1 cellular context compared by ENCODE assay signal in genomic region chr12:124567673-124568373, GRCh38.
A peak's percentile ranks its signal among the peaks of the same experiment; 100 is the strongest.
TF ChIP-seq lines count a peak whose summit lies in the region.

No MANE protein-coding gene starts in this region.

TF ChIP-seq in HepG2, 621 proteins besides CTCF, POLR2A, EP300 and RAD21 (continued from another document):
- TF ChIP-seq TFDP2 (CRISPR knock-in tag; IDR thresholded peaks at IDR 0.05) (no peak), CCAR2 (optimal IDR thresholded peaks at IDR 0.05; ENCODE audit: low read depth, low read length) (no peak), STAG1 (CRISPR knock-in tag; IDR thresholded peaks at IDR 0.05) (0 out of 2 replicates have a peak, but pooled peaks have one; percentile 28), MBNL3 (CRISPR knock-in tag; conservative IDR thresholded peaks at IDR 0.05) (no peak), ZNF883 (CRISPR knock-in tag; IDR thresholded peaks at IDR 0.05; ENCODE audit: not compliant biosample characterization) (no peak), HNRNPK (IDR thresholded peaks at IDR 0.05; ENCODE audit: low read depth, low read length, poor library complexity, severe bottlenecking) (peak; percentile 33), ZNF891 (CRISPR knock-in tag; IDR thresholded peaks at IDR 0.05) (0 out of 2 replicates have a peak, but pooled peaks have one; percentile 38), EEA1 (CRISPR knock-in tag; IDR thresholded peaks at IDR 0.05; ENCODE audit: borderline replicate concordance) (no peak), TARDBP (CRISPR knock-in tag; IDR thresholded peaks at IDR 0.05) (0 out of 2 replicates have a peak, but pooled peaks have one; percentile 33), RXRA (CRISPR knock-in tag; IDR thresholded peaks at IDR 0.05) (0 out of 2 replicates have a peak, but pooled peaks have one; percentile 12), HDAC1 (CRISPR knock-in tag; IDR thresholded peaks at IDR 0.05) (peak; percentile 45), ZBTB38 (CRISPR knock-in tag; IDR thresholded peaks at IDR 0.05) (no peak; the same call in 1 of the 2 replicates), TBX3 (IDR thresholded peaks at IDR 0.05; ENCODE audit: borderline replicate concordance) (no peak), ATF6 (CRISPR knock-in tag; conservative IDR thresholded peaks at IDR 0.05) (no peak), HMGXB4 (CRISPR knock-in tag; IDR thresholded peaks at IDR 0.05; ENCODE audit: borderline replicate concordance in 1 of 2, low read depth in 1 of 2) (peak in 1 of 2 experiments; percentile 25; a peak in 1 of 4 replicates), ZNF646 (CRISPR knock-in tag; IDR thresholded peaks at IDR 0.05) (0 out of 2 replicates have a peak, but pooled peaks have one; percentile 52), ZFX (CRISPR knock-in tag; IDR thresholded peaks at IDR 0.05; ENCODE audit: low read depth) (peak; percentile 63), ZNF766 (CRISPR knock-in tag; IDR thresholded peaks at IDR 0.05; ENCODE audit: borderline replicate concordance) (no peak), SAFB2 (CRISPR knock-in tag; IDR thresholded peaks at IDR 0.05; ENCODE audit: borderline replicate concordance, low read depth) (no peak), FOXC1 (CRISPR knock-in tag; IDR thresholded peaks at IDR 0.05; ENCODE audit: borderline replicate concordance) (peak; percentile 30; the same call in 1 of the 2 replicates), REL (CRISPR knock-in tag; conservative IDR thresholded peaks at IDR 0.05) (no peak), MTA1 (CRISPR knock-in tag; IDR thresholded peaks at IDR 0.05; ENCODE audit: borderline replicate concordance) (peak; percentile 38; the same call in 1 of the 2 replicates), NRL (CRISPR knock-in tag; IDR thresholded peaks at IDR 0.05; ENCODE audit: borderline replicate concordance) (0 out of 2 replicates have a peak, but pooled peaks have one; percentile 38), ZNF773 (CRISPR knock-in tag; IDR thresholded peaks at IDR 0.05; ENCODE audit: borderline replicate concordance) (peak; percentile 36; the same call in 1 of the 2 replicates)
- TF ChIP-seq, protein P1, sequence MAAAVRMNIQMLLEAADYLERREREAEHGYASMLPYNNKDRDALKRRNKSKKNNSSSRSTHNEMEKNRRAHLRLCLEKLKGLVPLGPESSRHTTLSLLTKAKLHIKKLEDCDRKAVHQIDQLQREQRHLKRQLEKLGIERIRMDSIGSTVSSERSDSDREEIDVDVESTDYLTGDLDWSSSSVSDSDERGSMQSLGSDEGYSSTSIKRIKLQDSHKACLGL (CRISPR knock-in tag; IDR thresholded peaks at IDR 0.05) = 0 out of 2 replicates have a peak, but pooled peaks have one; percentile 24
- TF ChIP-seq, protein P2, sequence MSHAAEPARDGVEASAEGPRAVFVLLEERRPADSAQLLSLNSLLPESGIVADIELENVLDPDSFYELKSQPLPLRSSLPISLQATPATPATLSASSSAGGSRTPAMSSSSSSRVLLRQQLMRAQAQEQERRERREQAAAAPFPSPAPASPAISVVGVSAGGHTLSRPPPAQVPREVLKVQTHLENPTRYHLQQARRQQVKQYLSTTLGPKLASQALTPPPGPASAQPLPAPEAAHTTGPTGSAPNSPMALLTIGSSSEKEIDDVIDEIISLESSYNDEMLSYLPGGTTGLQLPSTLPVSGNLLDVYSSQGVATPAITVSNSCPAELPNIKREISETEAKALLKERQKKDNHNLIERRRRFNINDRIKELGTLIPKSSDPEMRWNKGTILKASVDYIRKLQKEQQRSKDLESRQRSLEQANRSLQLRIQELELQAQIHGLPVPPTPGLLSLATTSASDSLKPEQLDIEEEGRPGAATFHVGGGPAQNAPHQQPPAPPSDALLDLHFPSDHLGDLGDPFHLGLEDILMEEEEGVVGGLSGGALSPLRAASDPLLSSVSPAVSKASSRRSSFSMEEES (CRISPR knock-in tag; IDR thresholded peaks at IDR 0.05) = no peak
